Comparison of ENCODE assay signal across 20 cellular contexts in genomic region chr2:15412309-15412708, GRCh38.
"Had no signal": no experiment of that assay in that cellular context is flagged by ENCODE, and none has a peak within 500 bp of the region (broad histone marks: within the 10 kb centered on the region; RNA-seq: fewer than 3 reads in every experiment).

No MANE protein-coding gene starts in this region.

- H3K4me3 ChIP-seq: hepatocyte, lung, ovary, right lobe of liver, smooth muscle cell, tibial nerve, uterus had no signal

- ATAC-seq: left lobe of liver; natural killer cell; right lobe of liver; stimulated activated memory B cell treated with anti-CD40 and anti-IgM and Interleukin-4, amounts not matched to agents 10 μg/mL and 1 μg/mL and 100 μg/mL, for 72 hours; stimulated activated naive CD8-positive, alpha-beta T cell treated with anti-CD3 and anti-CD28 coated beads, Interleukin-15, amount 100 ng/mL, for 72 hours had no signal

- H3K4me1 ChIP-seq: right lobe of liver, tibial nerve, uterus had no signal

- H3K27me3 ChIP-seq: hepatocyte, ovary, right lobe of liver, tibial nerve, uterus had no signal

- H3K27ac ChIP-seq: hepatocyte, ovary, right lobe of liver, tibial nerve, uterus had no signal

- H2AFZ ChIP-seq: hepatocyte had no signal

- H3K79me2 ChIP-seq: hepatocyte had no signal

- H3K9me3 ChIP-seq: ovary, right lobe of liver, tibial nerve, uterus had no signal

- H3K36me3 ChIP-seq: ovary, uterus had no signal

- DNase-seq: islet precursor cell; mesendoderm; naive B cell; natural killer cell; ovary; right lobe of liver; stimulated activated CD4-positive, alpha-beta T cell treated with anti-CD3 and anti-CD28 coated beads, Interleukin-1b, Interleukin-23, amount 100 ng/mL, for 48 hours; stimulated activated CD4-positive, alpha-beta T cell treated with anti-CD3 and anti-CD28 coated beads, Interleukin-2, amount 100 ng/mL, for 48 hours; stimulated activated CD4-positive, alpha-beta T cell treated with anti-CD3 and anti-CD28 coated beads, Interleukin-4, amount 100 ng/mL, for 4 hours; stimulated activated CD8-positive, alpha-beta memory T cell treated with anti-CD3 and anti-CD28 coated beads, Interleukin-4, amount 100 ng/mL, for 48 hours; stimulated activated naive CD4-positive, alpha-beta T cell treated with Interleukin-2 at 50 U/mL for 16 hours; stimulated activated naive CD8-positive, alpha-beta T cell treated with anti-CD3 and anti-CD28 coated beads, Interleukin-15, amount 100 ng/mL, for 72 hours; substantia nigra; uterus had no signal

- H3K4me2 ChIP-seq: hepatocyte, smooth muscle cell had no signal
